ENCODE assay signal across 11 cellular contexts in genomic region chr2:17578466-17578928, GRCh38. TPM values are rescaled to one million over a fixed set of nuclear protein-coding genes. Genes with fewer than 3 reads are reported as not detected.
DNase-seq lines count a peak whose midpoint lies in the region; ATAC-seq and TF ChIP-seq lines count a peak whose summit lies in the region.
"Had no signal": no experiment of that assay in that cellular context is flagged by ENCODE, and none has a peak within 500 bp of the region (broad histone marks: within the 10 kb centered on the region; RNA-seq: fewer than 3 reads in every experiment).

No MANE protein-coding gene starts in this region.

- CTCF ChIA-PET in SK-N-SH (lab: Yijun Ruan, JAX): no interaction called here
- CTCF ChIA-PET in Calu3 (lab: Charles Lee): no interaction called here

- TF ChIP-seq CTCF in right lobe of liver (IDR thresholded peaks at IDR 0.05) (no peak), SK-N-SH (IDR thresholded peaks at IDR 0.05) (no peak), Calu3 (IDR thresholded peaks at IDR 0.05; ENCODE audit: unreplicated experiment) (no peak)

- WGBS in right lobe of liver (ENCODE audit: insufficient coverage, low coverage, low lambda C conversion rate, missing lambda C conversion rate): 80% methylated on average over 2 of the region's 5 CpGs
- WGBS in SK-N-SH (ENCODE audit: low lambda C conversion rate): 74% methylated on average over 5 of the region's 5 CpGs

- no peak overlapping the region for H3K4me3 Mint-ChIP-seq in Calu3 (ENCODE audit: low read depth, unreplicated experiment)
- H3K4me3 Mint-ChIP-seq: memory B cell had no signal

- TF ChIP-seq RAD21 in SK-N-SH (IDR thresholded peaks at IDR 0.05; ENCODE audit: low read length): no peak

- no peaks in the 10 kb centered on the region for H4K20me1 ChIP-seq in SK-N-SH (ENCODE audit: insufficient read depth)

- intact Hi-C loops in right lobe of liver (cut with DNase I): loop anchor here in 1 of 2 donors (10.0 kb wide), 1 partner anchor 104 kb away; no protein-coding TSS in a partner anchor
- intact Hi-C loops in Calu3 (cut with micrococcal nuclease; ENCODE audit: unreplicated experiment): no loop called here

- H3K4me3 ChIP-seq in right lobe of liver (no peak overlapping the region), SK-N-SH (ENCODE audit: low read depth in 2 of 2, low read length in 1 of 2) (no peak overlapping the region)
- H3K4me3 ChIP-seq: skin epidermis had no signal

- H3K27me3 Mint-ChIP-seq in Calu3 (ENCODE audit: unreplicated experiment): peaks cover 37% of the 10 kb centered on the region

- H3K36me3 Mint-ChIP-seq in Calu3 (ENCODE audit: insufficient read depth, unreplicated experiment): no peaks in the 10 kb centered on the region
- H3K36me3 Mint-ChIP-seq: memory B cell had no signal

- H3K9me3 ChIP-seq in right lobe of liver (no peaks in the 10 kb centered on the region), SK-N-SH (no peaks in the 10 kb centered on the region)

- H3K4me1 Mint-ChIP-seq in Calu3 (ENCODE audit: low read depth, unreplicated experiment): no peaks in the 10 kb centered on the region
- H3K4me1 Mint-ChIP-seq: memory B cell had no signal

- no peaks in the 10 kb centered on the region for H3K9me3 Mint-ChIP-seq in Calu3 (ENCODE audit: low read depth, unreplicated experiment)
- H3K9me3 Mint-ChIP-seq: memory B cell had no signal

- H3K9ac ChIP-seq in SK-N-SH: no peak overlapping the region

- BruUV-seq in Calu3 (replicated peaks; lab: Mats Ljungman, UMichigan): no TSS peak

- H3K4me2 ChIP-seq in SK-N-SH: no peak overlapping the region

- no peak overlapping the region for H3K27ac ChIP-seq in right lobe of liver
- H3K27ac ChIP-seq in SK-N-SH (ENCODE audit: low read depth in 2 of 2, low read length in 1 of 2): no peak overlapping the region

- no peak overlapping the region for H3K27ac Mint-ChIP-seq in Calu3 (ENCODE audit: unreplicated experiment)
- H3K27ac Mint-ChIP-seq: memory B cell had no signal

- no peaks in the 10 kb centered on the region for H3K9me2 ChIP-seq in SK-N-SH

- H3K79me2 ChIP-seq in SK-N-SH (ENCODE audit: insufficient read depth): no peaks in the 10 kb centered on the region

- H3K27me3 ChIP-seq in right lobe of liver (no peaks in the 10 kb centered on the region), SK-N-SH (ENCODE audit: insufficient read depth) (no peaks in the 10 kb centered on the region; the same call in 1 of the 2 replicates)

- no peak for TF ChIP-seq POLR2A in right lobe of liver (IDR thresholded peaks at IDR 0.05)

- no peak for TF ChIP-seq EP300 in SK-N-SH (IDR thresholded peaks at IDR 0.05; ENCODE audit: borderline replicate concordance in 1 of 2, low read depth in 1 of 2, low read length in 1 of 2)

- POLR2A ChIA-PET in SK-N-SH (lab: Yijun Ruan, JAX): no interaction called here

- H3K36me3 ChIP-seq in right lobe of liver (no peaks in the 10 kb centered on the region), SK-N-SH (replicated peaks in 1 of 2; ENCODE audit: control insufficient read depth in 1 of 2, insufficient read depth in 2 of 2, low read length in 1 of 2) (no peaks in the 10 kb centered on the region)

- H3K4me1 ChIP-seq in right lobe of liver: no peaks in the 10 kb centered on the region
- H3K4me1 ChIP-seq in SK-N-SH (ENCODE audit: control insufficient read depth in 1 of 2, insufficient read depth in 2 of 2, low read depth in 1 of 2, low read length in 1 of 2): no peaks in the 10 kb centered on the region

- no peak overlapping the region for H2AFZ ChIP-seq in SK-N-SH (ENCODE audit: low read depth)

- peak; percentile 91 for ATAC-seq in GM18868 (IDR thresholded peaks at IDR 0.05; ENCODE audit: unreplicated experiment)
- peak; percentile 70 for ATAC-seq in HG02571 (IDR thresholded peaks at IDR 0.05; ENCODE audit: unreplicated experiment)
- ATAC-seq in right lobe of liver: peak in 3 of 4 donors; percentile 17 to 38 (median 34)
- no peak for ATAC-seq in HG02970 (IDR thresholded peaks at IDR 0.05; ENCODE audit: low FRiP score, unreplicated experiment)

- DNase-seq in NCI-H69 (lab: John Stamatoyannopoulos, UW) (peak; percentile 60), right lobe of liver (no peak), COLO829 (ENCODE audit: low spot score) (no peak), SK-N-SH (no peak), Calu3 (no peak)
- DNase-seq: stimulated activated naive CD4-positive, alpha-beta T cell treated with Interleukin-2 at 50 U/mL for 16 hours had no signal

- no peaks in the 10 kb centered on the region for H3F3A ChIP-seq in SK-N-SH (replicated peaks; ENCODE audit: insufficient read depth)

TF ChIP-seq in SK-N-SH, 30 proteins besides CTCF, POLR2A, EP300 and RAD21 (continues in another document):
- no peak for TF ChIP-seq YY1 (IDR thresholded peaks at IDR 0.05; ENCODE audit: low read depth)
- TF ChIP-seq REST (IDR thresholded peaks at IDR 0.05; ENCODE audit: low read depth, low read length): no peak
- no peak for TF ChIP-seq TCF12 (IDR thresholded peaks at IDR 0.05)
- TF ChIP-seq FOXM1 (IDR thresholded peaks at IDR 0.05; ENCODE audit: low read depth): no peak
- TF ChIP-seq MXI1 (IDR thresholded peaks at IDR 0.05; ENCODE audit: low read depth, low read length): no peak
- no peak for TF ChIP-seq TAF1 (IDR thresholded peaks at IDR 0.05; ENCODE audit: borderline replicate concordance, low read depth, low read length)
- TF ChIP-seq FOSL2 (IDR thresholded peaks at IDR 0.05; ENCODE audit: borderline replicate concordance, low read depth): no peak
- TF ChIP-seq MEF2A (IDR thresholded peaks at IDR 0.05; ENCODE audit: borderline replicate concordance, low read depth): no peak
- no peak for TF ChIP-seq SMC3 (IDR thresholded peaks at IDR 0.05; ENCODE audit: low read depth, low read length)
- no peak for TF ChIP-seq RFX5 (IDR thresholded peaks at IDR 0.05; ENCODE audit: low read length)
- TF ChIP-seq RXRA (IDR thresholded peaks at IDR 0.05; ENCODE audit: borderline replicate concordance, low read depth): no peak
- no peak for TF ChIP-seq SIN3A (IDR thresholded peaks at IDR 0.05; ENCODE audit: borderline replicate concordance, low read depth, low read length)
- TF ChIP-seq POLR2AphosphoS5 (IDR thresholded peaks at IDR 0.05; ENCODE audit: low read depth, low read length): no peak
- TF ChIP-seq NFIC (IDR thresholded peaks at IDR 0.05; ENCODE audit: borderline replicate concordance): no peak
- TF ChIP-seq USF2 (IDR thresholded peaks at IDR 0.05; ENCODE audit: borderline replicate concordance, low read depth, low read length): no peak
- no peak for TF ChIP-seq NRF1 (IDR thresholded peaks at IDR 0.05; ENCODE audit: low read depth, low read length)
- TF ChIP-seq USF1 (IDR thresholded peaks at IDR 0.05; ENCODE audit: borderline replicate concordance, low read depth): no peak
- TF ChIP-seq, protein P1, sequence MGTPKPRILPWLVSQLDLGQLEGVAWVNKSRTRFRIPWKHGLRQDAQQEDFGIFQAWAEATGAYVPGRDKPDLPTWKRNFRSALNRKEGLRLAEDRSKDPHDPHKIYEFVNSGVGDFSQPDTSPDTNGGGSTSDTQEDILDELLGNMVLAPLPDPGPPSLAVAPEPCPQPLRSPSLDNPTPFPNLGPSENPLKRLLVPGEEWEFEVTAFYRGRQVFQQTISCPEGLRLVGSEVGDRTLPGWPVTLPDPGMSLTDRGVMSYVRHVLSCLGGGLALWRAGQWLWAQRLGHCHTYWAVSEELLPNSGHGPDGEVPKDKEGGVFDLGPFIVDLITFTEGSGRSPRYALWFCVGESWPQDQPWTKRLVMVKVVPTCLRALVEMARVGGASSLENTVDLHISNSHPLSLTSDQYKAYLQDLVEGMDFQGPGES (IDR thresholded peaks at IDR 0.05; ENCODE audit: low read depth, low read length): no peak

RNA-seq across cellular contexts. Expression of gene VSNL1, which starts 38.0 kb away (rescaled TPM):
- 10 to 100 TPM in 1 of 6 experiments, 1 to 10 TPM in 5; 2.1 to 12.1 (median 4.3) TPM for total RNA-seq in right lobe of liver
- polyA plus RNA-seq in SK-N-SH (2012; rRNA removed): 0.96 and 1.3 TPM in 2 replicates
- 1.3 and 1.5 TPM in 2 replicates for polyA plus RNA-seq in SK-N-SH (2012; cell fraction: cytosol; rRNA removed)
- polyA plus RNA-seq in SK-N-SH (2012; cell fraction: nucleus; rRNA removed): 0.26 and 0.33 TPM in 2 replicates
- not detected in 2 replicates for total RNA-seq in Calu3 (2022)
